Comparison of ENCODE assay signal across 11 cellular contexts in the genomic region with DNA sequence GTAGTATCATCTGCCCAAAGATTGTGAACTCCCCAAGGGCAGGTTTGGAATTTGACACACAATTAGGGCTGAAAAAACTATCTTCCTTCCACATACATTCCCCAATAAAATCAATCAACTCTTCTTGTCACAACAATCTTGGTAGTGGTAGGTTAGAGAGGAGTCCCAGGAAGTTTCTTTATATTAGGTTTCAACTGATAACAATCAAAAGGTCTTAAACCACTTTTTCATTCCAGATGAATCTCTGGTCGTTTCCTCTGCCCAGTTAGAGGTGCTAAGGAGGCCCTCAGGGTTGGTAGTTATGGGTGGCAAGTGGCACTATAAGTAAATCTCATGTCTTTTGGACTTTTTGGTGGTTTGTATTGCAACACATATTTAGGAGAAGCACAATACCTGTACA. TPM values are rescaled to one million over a fixed set of nuclear protein-coding genes. Genes with fewer than 3 reads are reported as not detected.
A peak's percentile ranks its signal among the peaks of the same experiment; 100 is the strongest.
DNase-seq lines count a peak whose midpoint lies in the region; ATAC-seq, FAIRE-seq and TF ChIP-seq lines count a peak whose summit lies in the region.
"Had no signal": no experiment of that assay in that cellular context is flagged by ENCODE, and none has a peak within 500 bp of the region (broad histone marks: within the 10 kb centered on the region; RNA-seq: fewer than 3 reads in every experiment).

No MANE protein-coding gene starts in this region.

- TF ChIP-seq CTCF in transverse colon (IDR thresholded peaks at IDR 0.05) (no peak), kidney (IDR thresholded peaks at IDR 0.05; ENCODE audit: borderline replicate concordance, extremely low read depth, insufficient read depth) (no peak)

- no peak overlapping the region for H3K4me3 ChIP-seq in mesenchymal stem cell (ENCODE audit: insufficient read depth in 1 of 2, low read depth in 1 of 2, low read length in 2 of 2)
- H3K4me3 ChIP-seq in transverse colon: peak overlapping the region in 1 of 4 donors; percentile 99
- H3K4me3 ChIP-seq in kidney (ENCODE audit: low read length in 2 of 2): peak overlapping the region in 1 of 2 donors; percentile 76

- peaks cover 36% of the 10 kb centered on the region for H3K36me3 Mint-ChIP-seq in activated naive CD4-positive, alpha-beta T cell treated with anti-CD3 and anti-CD28 coated beads, Interleukin-2, amount 10 ng/mL, durations not matched to agents 7 days and 5 days
- peaks cover 26% of the 10 kb centered on the region for H3K36me3 Mint-ChIP-seq in activated T-helper 2 cell treated with anti-CD3 and anti-CD28 coated beads, Interferon-gamma antibody, Interleukin-2, Interleukin-4, amounts not matched to agents 10 μg/mL and 5 μg/mL and 100 μg/mL, durations not matched to agents 14 hours and 24 hours and 36 hours (ENCODE audit: low read depth)

- DNase-seq in activated naive CD4-positive, alpha-beta T cell treated with anti-CD3 and anti-CD28 coated beads, Interleukin-2, amount 10 ng/mL, durations not matched to agents 7 days and 5 days: no peak
- no peak for DNase-seq in activated naive CD4-positive, alpha-beta T cell treated with Interleukin-2 at 50 U/mL for 16 hours
- no peak for DNase-seq in activated T-helper 2 cell treated with anti-CD3 and anti-CD28 coated beads, Interferon-gamma antibody, Interleukin-2, Interleukin-4, amounts not matched to agents 10 μg/mL and 5 μg/mL and 100 μg/mL, durations not matched to agents 14 hours and 24 hours and 36 hours (ENCODE audit: low spot score)
- DNase-seq in mesenchymal stem cell (peak; percentile 10), transverse colon (no peak), kidney (no peak)
- DNase-seq: BE2C had no signal

- H3K4me1 Mint-ChIP-seq in activated naive CD4-positive, alpha-beta T cell treated with anti-CD3 and anti-CD28 coated beads, Interleukin-2, amount 10 ng/mL, durations not matched to agents 7 days and 5 days: peaks cover 43% of the 10 kb centered on the region
- peaks cover 53% of the 10 kb centered on the region for H3K4me1 Mint-ChIP-seq in activated T-helper 2 cell treated with anti-CD3 and anti-CD28 coated beads, Interferon-gamma antibody, Interleukin-2, Interleukin-4, amounts not matched to agents 10 μg/mL and 5 μg/mL and 100 μg/mL, durations not matched to agents 14 hours and 24 hours and 36 hours (ENCODE audit: low read depth)

- no peak for ATAC-seq in HG02938 (IDR thresholded peaks at IDR 0.05; ENCODE audit: unreplicated experiment)
- no peak for ATAC-seq in HG02588 (IDR thresholded peaks at IDR 0.05; ENCODE audit: unreplicated experiment)
- ATAC-seq: activated CD4-positive, CD25-positive, alpha-beta regulatory T cell treated with anti-CD3 and anti-CD28 coated beads, Interleukin-2, amount 50 U/mL, for 24 hours had no signal

- H2AK5ac ChIP-seq in mesenchymal stem cell (ENCODE audit: low read length, severe bottlenecking): no peak overlapping the region

- H3K27ac Mint-ChIP-seq in activated naive CD4-positive, alpha-beta T cell treated with anti-CD3 and anti-CD28 coated beads, Interleukin-2, amount 10 ng/mL, durations not matched to agents 7 days and 5 days: peak overlapping the region; percentile 99
- H3K27ac Mint-ChIP-seq in activated T-helper 2 cell treated with anti-CD3 and anti-CD28 coated beads, Interferon-gamma antibody, Interleukin-2, Interleukin-4, amounts not matched to agents 10 μg/mL and 5 μg/mL and 100 μg/mL, durations not matched to agents 14 hours and 24 hours and 36 hours: peak overlapping the region; percentile 95

- H4K91ac ChIP-seq in mesenchymal stem cell (ENCODE audit: low read length): no peak overlapping the region

- no peak overlapping the region for H2AFZ ChIP-seq in mesenchymal stem cell (ENCODE audit: low read depth, low read length)

- no peak overlapping the region for H3K4ac ChIP-seq in mesenchymal stem cell (ENCODE audit: low read depth in 1 of 2, low read length in 2 of 2)

- H3K4me1 ChIP-seq in mesenchymal stem cell (ENCODE audit: control insufficient read depth, insufficient read depth, low read depth, low read length) (peaks cover 3% of the 10 kb centered on the region), transverse colon (peaks cover 8 to 23% (median 16%) of the 10 kb centered on the region in 4 donors), kidney (ENCODE audit: control insufficient read depth in 1 of 2, insufficient read depth in 1 of 2, low read depth in 1 of 2, low read length in 2 of 2) (peaks cover 7 to 8% of the 10 kb centered on the region in 2 donors)

- intact Hi-C loops in activated T-helper 2 cell treated with anti-CD3 and anti-CD28 coated beads, Interferon-gamma antibody, Interleukin-2, Interleukin-4, amounts not matched to agents 10 μg/mL and 5 μg/mL and 100 μg/mL, durations not matched to agents 14 hours and 24 hours and 36 hours (cut with micrococcal nuclease): loop anchor here (5.0 to 10.0 kb wide), 5 partner anchors 233 to 1441 kb away; a partner anchor contains a TSS
- intact Hi-C loops in transverse colon (cut with DNase I; ENCODE audit: low total_unique reads): loop anchor here (5.0 kb wide), 1 partner anchor 288 kb away; no protein-coding TSS in a partner anchor
- intact Hi-C loops in kidney (cut with DNase I): no loop called here

- no peak for TF ChIP-seq POLR2A in transverse colon (IDR thresholded peaks at IDR 0.05)

- peak overlapping the region; percentile 98 for H3K4me3 Mint-ChIP-seq in activated naive CD4-positive, alpha-beta T cell treated with anti-CD3 and anti-CD28 coated beads, Interleukin-2, amount 10 ng/mL, durations not matched to agents 7 days and 5 days
- H3K4me3 Mint-ChIP-seq in activated T-helper 2 cell treated with anti-CD3 and anti-CD28 coated beads, Interferon-gamma antibody, Interleukin-2, Interleukin-4, amounts not matched to agents 10 μg/mL and 5 μg/mL and 100 μg/mL, durations not matched to agents 14 hours and 24 hours and 36 hours (ENCODE audit: low read depth): peak overlapping the region; percentile 92

- H3K36me3 ChIP-seq in mesenchymal stem cell (ENCODE audit: control insufficient read depth in 1 of 2, insufficient read depth in 2 of 2, low read depth in 1 of 2, low read length in 2 of 2): peaks cover 2 to 19% of the 10 kb centered on the region in 2 experiments
- peaks cover 0 to 18% (median 8%) of the 10 kb centered on the region in 4 donors for H3K36me3 ChIP-seq in transverse colon
- H3K36me3 ChIP-seq in kidney (ENCODE audit: control insufficient read depth in 1 of 2, insufficient read depth in 2 of 2, low read length in 2 of 2): peaks cover 7 to 12% of the 10 kb centered on the region in 2 donors

- no peak overlapping the region for H3K18ac ChIP-seq in mesenchymal stem cell (ENCODE audit: low read depth in 1 of 2, low read length in 2 of 2)

- peaks cover 12% of the 10 kb centered on the region for H3K27me3 Mint-ChIP-seq in activated naive CD4-positive, alpha-beta T cell treated with anti-CD3 and anti-CD28 coated beads, Interleukin-2, amount 10 ng/mL, durations not matched to agents 7 days and 5 days
- no peaks in the 10 kb centered on the region for H3K27me3 Mint-ChIP-seq in activated T-helper 2 cell treated with anti-CD3 and anti-CD28 coated beads, Interferon-gamma antibody, Interleukin-2, Interleukin-4, amounts not matched to agents 10 μg/mL and 5 μg/mL and 100 μg/mL, durations not matched to agents 14 hours and 24 hours and 36 hours (ENCODE audit: low read depth)

- H3K9ac ChIP-seq in mesenchymal stem cell (ENCODE audit: low read length) (no peak overlapping the region), kidney (ENCODE audit: low read length in 2 of 2) (no peak overlapping the region)

- no peak overlapping the region for H2BK5ac ChIP-seq in mesenchymal stem cell (ENCODE audit: low read depth, low read length, poor library complexity, severe bottlenecking)

- peaks cover 5% of the 10 kb centered on the region for H3K79me1 ChIP-seq in mesenchymal stem cell (replicated peaks; ENCODE audit: low read length, poor library complexity, severe bottlenecking)

- no peak overlapping the region for H3K14ac ChIP-seq in mesenchymal stem cell (ENCODE audit: low read length in 2 of 2)

- 26% methylated on average over 1 of the region's 1 CpG for WGBS in mesenchymal stem cell
- WGBS in transverse colon (ENCODE audit: low coverage in 1 of 2), 2 donors: 43% methylated on average over 1 of the region's 1 CpG

- H3K27ac ChIP-seq in mesenchymal stem cell (ENCODE audit: low read length, poor library complexity, severe bottlenecking) (no peak overlapping the region), transverse colon (peak overlapping the region; percentile 99 to 100 (median 100)), kidney (ENCODE audit: low read depth in 2 of 2, low read length in 2 of 2) (peak overlapping the region in 1 of 2 donors; percentile 98)

- in situ Hi-C loops in transverse colon (cut with MboI; ENCODE audit: low pct_ligation_motif_present in 1 of 4, low pct_unique_long_range_greater_than_20kb in 1 of 4, low sequenced_read_pairs in 3 of 4): loop anchor here in 1 of 4 donors (25.0 kb wide), 2 partner anchors 288 to 563 kb away; no protein-coding TSS in a partner anchor

- no peaks in the 10 kb centered on the region for H3K27me3 ChIP-seq in mesenchymal stem cell (ENCODE audit: control insufficient read depth in 1 of 2, insufficient read depth in 1 of 2, low read length in 2 of 2)
- no peaks in the 10 kb centered on the region for H3K27me3 ChIP-seq in transverse colon
- H3K27me3 ChIP-seq: BE2C had no signal

- no peak overlapping the region for H3K23ac ChIP-seq in mesenchymal stem cell (ENCODE audit: low read length in 2 of 2)

- H2BK12ac ChIP-seq in mesenchymal stem cell (ENCODE audit: low read length in 2 of 2): no peak overlapping the region

- CTCF ChIA-PET in activated naive CD4-positive, alpha-beta T cell treated with anti-CD3 and anti-CD28 coated beads, Interleukin-2, amount 10 ng/mL, durations not matched to agents 7 days and 5 days (lab: Charles Lee): no interaction called here

- no peaks in the 10 kb centered on the region for H3K9me3 Mint-ChIP-seq in activated naive CD4-positive, alpha-beta T cell treated with anti-CD3 and anti-CD28 coated beads, Interleukin-2, amount 10 ng/mL, durations not matched to agents 7 days and 5 days
- no peaks in the 10 kb centered on the region for H3K9me3 Mint-ChIP-seq in activated T-helper 2 cell treated with anti-CD3 and anti-CD28 coated beads, Interferon-gamma antibody, Interleukin-2, Interleukin-4, amounts not matched to agents 10 μg/mL and 5 μg/mL and 100 μg/mL, durations not matched to agents 14 hours and 24 hours and 36 hours

- no peak overlapping the region for H2BK120ac ChIP-seq in mesenchymal stem cell (ENCODE audit: low read depth, low read length)

- H3K9me3 ChIP-seq in mesenchymal stem cell (ENCODE audit: control insufficient read depth, low read length) (no peaks in the 10 kb centered on the region), transverse colon (no peaks in the 10 kb centered on the region), kidney (ENCODE audit: control insufficient read depth in 1 of 2, low read length in 2 of 2) (no peaks in the 10 kb centered on the region)
- H3K9me3 ChIP-seq: BE2C had no signal

- H3K4me2 ChIP-seq in mesenchymal stem cell (ENCODE audit: low read length, poor library complexity, severe bottlenecking): no peak overlapping the region

- no peak for TF ChIP-seq EP300 in transverse colon (IDR thresholded peaks at IDR 0.05; ENCODE audit: low read depth)

- no peak overlapping the region for H2BK15ac ChIP-seq in mesenchymal stem cell (ENCODE audit: low read depth, poor library complexity, severe bottlenecking)

- no peak for FAIRE-seq in kidney (lab: Jason Lieb, UNC)
- FAIRE-seq: bronchial epithelial cell had no signal

- no peak overlapping the region for H4K8ac ChIP-seq in mesenchymal stem cell (ENCODE audit: low read length)

RNA-seq across cellular contexts. Expression of a gene that starts 1.7 kb away (rescaled TPM):
- total RNA-seq in activated T-helper 2 cell treated with anti-CD3 and anti-CD28 coated beads, Interferon-gamma antibody, Interleukin-2, Interleukin-4, amounts not matched to agents 10 μg/mL and 5 μg/mL and 100 μg/mL, durations not matched to agents 14 hours and 24 hours and 36 hours: 141 and 143 TPM in 2 replicates
- polyA plus RNA-seq in mesenchymal stem cell (2013, experiment 1 of 2): 438 TPM
- polyA plus RNA-seq in mesenchymal stem cell (2013, experiment 2 of 2): 429 TPM
- total RNA-seq in transverse colon (100 to 1,000 TPM; 104 to 300 (median 229) TPM), kidney (189 TPM)
- polyA plus RNA-seq in kidney (ENCODE audit: insufficient read depth, low read depth, low replicate concordance): 38.6 TPM
